19 cellular contexts compared by ENCODE assay signal in genomic region chr16:9680968-9681367, GRCh38.
DNase-seq lines count a peak whose midpoint lies in the region; ATAC-seq and TF ChIP-seq lines count a peak whose summit lies in the region.
"Had no signal": no experiment of that assay in that cellular context is flagged by ENCODE, and none has a peak within 500 bp of the region (broad histone marks: within the 10 kb centered on the region; RNA-seq: fewer than 3 reads in every experiment).

No MANE protein-coding gene starts in this region.

- TF ChIP-seq CTCF in GM23338 (conservative IDR thresholded peaks at IDR 0.05; ENCODE audit: low read depth in 2 of 2) (no peak), WTC11 (IDR thresholded peaks at IDR 0.05) (no peak), foreskin fibroblast (IDR thresholded peaks at IDR 0.05; ENCODE audit: low read depth, low read length) (no peak)

- H3K4me1 ChIP-seq in GM23338 (ENCODE audit: insufficient read depth) (peaks cover 51% of the 10 kb centered on the region), HUES6 (ENCODE audit: control insufficient read depth, insufficient read depth, low read length) (peaks cover 56% of the 10 kb centered on the region), iPS-18a (ENCODE audit: control insufficient read depth, low read depth, low read length) (peaks cover 48% of the 10 kb centered on the region)
- H3K4me1 ChIP-seq: BLaER1 had no signal

- H3K79me2 ChIP-seq in GM23338 (replicated peaks; ENCODE audit: insufficient read depth): peaks cover under 1% of the 10 kb centered on the region; the same call in 1 of the 2 replicates

- H3K4me3 ChIP-seq in GM23338 (peak overlapping the region; percentile 56), HUES6 (ENCODE audit: low read depth, low read length) (peak overlapping the region; percentile 48), iPS-18a (ENCODE audit: low read length) (peak overlapping the region; percentile 54), foreskin fibroblast (ENCODE audit: low read depth in 1 of 2, low read length in 2 of 2) (no peak overlapping the region)
- H3K4me3 ChIP-seq: BLaER1, K562 had no signal

- H3K36me3 ChIP-seq in GM23338 (ENCODE audit: insufficient read depth) (peaks cover 5% of the 10 kb centered on the region), HUES6 (ENCODE audit: control insufficient read depth, insufficient read depth, low read length) (no peaks in the 10 kb centered on the region), iPS-18a (ENCODE audit: control insufficient read depth, low read depth, low read length) (no peaks in the 10 kb centered on the region)
- H3K36me3 ChIP-seq: BLaER1 had no signal

- no peaks in the 10 kb centered on the region for H3K9me2 ChIP-seq in GM23338 (ENCODE audit: insufficient read depth)

- peaks cover 28% of the 10 kb centered on the region for H3K9me3 Mint-ChIP-seq in GM23338
- H3K9me3 Mint-ChIP-seq in WTC11: peaks cover 15% of the 10 kb centered on the region

- H3K9ac ChIP-seq in HUES6 (ENCODE audit: low read length) (peak overlapping the region; percentile 59), iPS-18a (ENCODE audit: low read length) (peak overlapping the region; percentile 43)
- H3K9ac ChIP-seq: BLaER1 had no signal

- H3K36me3 Mint-ChIP-seq in GM23338 (ENCODE audit: low read depth) (peaks cover 26% of the 10 kb centered on the region), WTC11 (peaks cover 24% of the 10 kb centered on the region)
- H3K36me3 Mint-ChIP-seq: CD14-positive monocyte; CD4-positive, alpha-beta memory T cell had no signal

- peaks cover 17% of the 10 kb centered on the region for H3F3A ChIP-seq in GM23338 (replicated peaks; ENCODE audit: low read depth)

- H4K20me1 ChIP-seq in GM23338 (replicated peaks; ENCODE audit: insufficient read depth): no peaks in the 10 kb centered on the region
- H4K20me1 ChIP-seq: BLaER1 had no signal

- H3K27ac ChIP-seq in GM23338 (ENCODE audit: low read depth) (peak overlapping the region; percentile 97), HUES6 (ENCODE audit: low read depth, low read length) (peak overlapping the region; percentile 48; the same call in 1 of the 2 replicates), iPS-18a (ENCODE audit: low read length) (peak overlapping the region; percentile 14)
- H3K27ac ChIP-seq: BLaER1 had no signal

- H3K4me3 Mint-ChIP-seq in GM23338: peak overlapping the region; percentile 68
- peak overlapping the region; percentile 80 for H3K4me3 Mint-ChIP-seq in WTC11
- H3K4me3 Mint-ChIP-seq: CD14-positive monocyte; CD4-positive, alpha-beta memory T cell; HFFc6 had no signal

- no peak overlapping the region for H2AFZ ChIP-seq in GM23338

- peak overlapping the region; percentile 77 for H3K27ac Mint-ChIP-seq in GM23338
- H3K27ac Mint-ChIP-seq in WTC11: peak overlapping the region; percentile 95
- H3K27ac Mint-ChIP-seq: CD14-positive monocyte; CD4-positive, alpha-beta memory T cell; HFFc6 had no signal

- CTCF ChIA-PET in WTC11 (lab: Charles Lee): interaction anchor here (1.4 to 1.8 kb wide), 6 partner anchors 11 to 520 kb away, joined by 3 to 8 read pairs (median 6); no protein-coding TSS in a partner anchor

- peaks cover 12% of the 10 kb centered on the region for H3K9me3 ChIP-seq in HUES6 (ENCODE audit: control insufficient read depth, insufficient read depth, low read depth, low read length)
- peaks cover 7% of the 10 kb centered on the region for H3K9me3 ChIP-seq in iPS-18a (ENCODE audit: control insufficient read depth, low read depth, low read length)

- H3K27me3 ChIP-seq in GM23338 (ENCODE audit: insufficient read depth): no peaks in the 10 kb centered on the region
- no peaks in the 10 kb centered on the region for H3K27me3 ChIP-seq in HUES6 (ENCODE audit: control insufficient read depth, insufficient read depth, low read length)
- no peaks in the 10 kb centered on the region for H3K27me3 ChIP-seq in iPS-18a (ENCODE audit: control insufficient read depth, insufficient read depth, low read length)
- H3K27me3 ChIP-seq: BLaER1 had no signal

- H3K27me3 Mint-ChIP-seq in GM23338 (ENCODE audit: insufficient read depth, low read depth, poor library complexity) (peaks cover 15% of the 10 kb centered on the region), WTC11 (ENCODE audit: low read depth) (0 out of 2 replicates have a peak, but pooled peaks cover 4% of the 10 kb centered on the region)
- H3K27me3 Mint-ChIP-seq: CD4-positive, alpha-beta memory T cell had no signal

- peaks cover 58% of the 10 kb centered on the region for H3K4me1 Mint-ChIP-seq in GM23338
- peaks cover 54% of the 10 kb centered on the region for H3K4me1 Mint-ChIP-seq in WTC11
- H3K4me1 Mint-ChIP-seq: CD14-positive monocyte had no signal

- DNase-seq in GM23338 (ENCODE audit: low spot score) (no peak), WTC11 (ENCODE audit: low spot score) (no peak), UCSD-AML1 (lab: John Stamatoyannopoulos, UW; ENCODE audit: unreplicated experiment) (no peak), hepatic stellate cell (ENCODE audit: low spot score) (no peak), epidermal melanocyte (ENCODE audit: insufficient read length, low spot score) (no peak), foreskin fibroblast (no peak)
- DNase-seq: 8988T; CD4-positive, alpha-beta memory T cell; DMS153; DMS79; GF-D8; HFFc6; IMR-90 had no signal

- peak overlapping the region; percentile 85 for H3K4me2 ChIP-seq in GM23338
- H3K4me2 ChIP-seq: BLaER1 had no signal

- POLR2A ChIA-PET in WTC11 (lab: Charles Lee): interaction anchor here (0.9 to 2.5 kb wide), 3 partner anchors 11 to 348 kb away, joined by 3 to 10 read pairs (median 5); no protein-coding TSS in a partner anchor

- ATAC-seq in GM23338: no peak
- ATAC-seq in WTC11: no peak
- ATAC-seq: HCT116, K562 had no signal

TF ChIP-seq in GM23338, 12 proteins besides CTCF, POLR2A, EP300 and RAD21:
- no peak for TF ChIP-seq JUNB (IDR thresholded peaks at IDR 0.05; ENCODE audit: unreplicated experiment)
- TF ChIP-seq POLR2AphosphoS5 (IDR thresholded peaks at IDR 0.05; ENCODE audit: low read depth): peak; percentile 41

TF ChIP-seq in WTC11, 78 proteins besides CTCF, POLR2A, EP300 and RAD21:
- TF ChIP-seq, protein P1, sequence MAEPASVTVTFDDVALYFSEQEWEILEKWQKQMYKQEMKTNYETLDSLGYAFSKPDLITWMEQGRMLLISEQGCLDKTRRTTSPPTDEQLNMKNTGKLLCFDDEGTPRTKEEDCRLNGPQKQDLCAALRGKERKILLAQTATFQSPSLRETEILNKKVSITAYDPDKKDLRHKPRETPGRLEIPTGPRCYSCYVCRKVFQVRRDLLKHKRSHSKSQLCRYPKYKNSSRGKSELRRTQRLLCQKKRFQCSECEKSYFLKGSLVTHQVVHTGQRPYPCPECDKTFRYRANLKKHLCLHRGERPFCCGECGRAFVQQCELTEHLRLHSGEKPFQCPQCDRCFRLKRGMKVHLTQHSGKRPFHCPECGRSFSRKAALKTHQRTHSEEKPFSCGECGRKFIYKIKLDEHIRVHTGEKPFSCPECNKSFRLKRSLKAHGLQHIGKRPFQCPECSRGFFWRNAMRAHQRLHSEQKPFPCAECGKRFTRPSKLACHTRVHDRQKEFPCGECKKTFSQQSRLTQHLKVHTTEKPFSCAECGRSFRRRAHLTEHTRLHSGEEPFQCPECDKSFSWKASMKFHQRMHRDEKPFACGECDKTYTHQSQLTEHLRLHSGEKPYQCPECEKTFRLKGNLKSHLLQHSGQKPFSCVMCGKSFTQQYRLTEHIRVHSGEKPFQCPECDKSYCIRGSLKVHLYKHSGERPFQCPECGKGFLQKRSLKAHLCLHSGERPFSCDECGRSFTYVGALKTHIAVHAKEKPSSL (CRISPR knock-in tag; conservative IDR thresholded peaks at IDR 0.05): peak; percentile 61
- TF ChIP-seq PRRX2 (CRISPR knock-in tag; IDR thresholded peaks at IDR 0.05) (peak; percentile 59; the same call in 1 of the 2 replicates), SOX15 (CRISPR knock-in tag; IDR thresholded peaks at IDR 0.05) (no peak), NFATC4 (CRISPR knock-in tag; IDR thresholded peaks at IDR 0.05) (0 out of 2 replicates have a peak, but pooled peaks have one; percentile 2)
- TF ChIP-seq, protein P2, sequence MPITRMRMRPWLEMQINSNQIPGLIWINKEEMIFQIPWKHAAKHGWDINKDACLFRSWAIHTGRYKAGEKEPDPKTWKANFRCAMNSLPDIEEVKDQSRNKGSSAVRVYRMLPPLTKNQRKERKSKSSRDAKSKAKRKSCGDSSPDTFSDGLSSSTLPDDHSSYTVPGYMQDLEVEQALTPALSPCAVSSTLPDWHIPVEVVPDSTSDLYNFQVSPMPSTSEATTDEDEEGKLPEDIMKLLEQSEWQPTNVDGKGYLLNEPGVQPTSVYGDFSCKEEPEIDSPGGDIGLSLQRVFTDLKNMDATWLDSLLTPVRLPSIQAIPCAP (CRISPR knock-in tag; IDR thresholded peaks at IDR 0.05): 0 out of 2 replicates have a peak, but pooled peaks have one; percentile 4

Comparison
In these comparisons a context has a peak if more than half of its experiments do, and no peak if none do; other contexts are left out.
1. H3K27ac ChIP-seq: peak in every context shown above with its lines; median percentile 97 in GM23338; 48 in HUES6; 14 in iPS-18a.
2. H3K4me3 ChIP-seq: peak in GM23338 (single experiment), HUES6 (single experiment) and iPS-18a (single experiment); none in foreskin fibroblast (0 of 2).